ENCODE assay signal across 9 cellular contexts in the genomic region with DNA sequence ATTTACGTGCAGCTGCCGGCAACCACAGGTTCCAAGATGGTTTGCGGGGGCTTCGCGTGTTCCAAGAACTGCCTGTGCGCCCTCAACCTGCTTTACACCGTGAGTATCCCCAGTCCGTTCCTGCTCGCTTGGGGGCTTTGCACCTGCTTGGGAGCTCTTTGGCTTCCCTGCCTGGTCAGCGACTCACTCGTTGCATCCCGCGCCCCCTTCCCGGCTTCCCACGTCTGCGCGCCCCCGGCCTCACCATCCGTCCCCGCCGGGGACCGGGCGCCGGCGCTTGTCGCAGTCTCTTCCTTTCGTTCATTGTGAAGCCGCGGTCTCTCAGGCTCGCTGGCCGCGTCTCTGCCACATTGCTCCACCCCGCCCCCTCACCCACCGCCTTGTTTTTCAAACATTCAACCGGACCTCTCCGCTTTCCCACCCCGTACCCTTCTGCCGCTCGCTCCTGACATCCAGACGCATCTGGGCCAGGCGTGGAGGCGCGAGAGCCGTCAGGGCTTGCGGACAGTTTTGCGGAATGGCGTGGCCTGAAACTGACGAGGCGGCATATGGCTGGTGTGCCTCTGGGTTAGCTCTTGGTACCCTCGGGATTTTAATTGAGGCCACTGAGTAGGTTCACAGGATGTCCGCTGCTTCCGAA. TPM values are rescaled to one million over a fixed set of nuclear protein-coding genes. Genes with fewer than 3 reads are reported as not detected.
A peak's percentile ranks its signal among the peaks of the same experiment; 100 is the strongest.
DNase-seq lines count a peak whose midpoint lies in the region; ATAC-seq and TF ChIP-seq lines count a peak whose summit lies in the region.
"Had no signal": no experiment of that assay in that cellular context is flagged by ENCODE, and none has a peak within 500 bp of the region (broad histone marks: within the 10 kb centered on the region; RNA-seq: fewer than 3 reads in every experiment).

No MANE protein-coding gene starts in this region.

- CTCF ChIA-PET in Calu3 (lab: Charles Lee): interaction anchor here (0.7 to 1.9 kb wide), 3 partner anchors 33 to 47 kb away, joined by 3 to 6 read pairs (median 4); no protein-coding TSS in a partner anchor

- H3K4me3 Mint-ChIP-seq in Calu3 (ENCODE audit: low read depth, unreplicated experiment): peak overlapping the region; percentile 90
- H3K4me3 Mint-ChIP-seq in activated T-cell treated with anti-CD3 and anti-CD28 coated beads, Interleukin-2, amount 50 U/mL, for 24 hours: peak overlapping the region; percentile 70

- H3K27ac Mint-ChIP-seq in Calu3 (ENCODE audit: unreplicated experiment): peak overlapping the region; percentile 82
- peak overlapping the region; percentile 29 for H3K27ac Mint-ChIP-seq in activated T-cell treated with anti-CD3 and anti-CD28 coated beads, Interleukin-2, amount 50 U/mL, for 24 hours

- H3K36me3 ChIP-seq in neutrophil: no peaks in the 10 kb centered on the region

- H3K9me3 ChIP-seq in neutrophil: no peaks in the 10 kb centered on the region

- ATAC-seq in GM21515 (IDR thresholded peaks at IDR 0.05; ENCODE audit: unreplicated experiment) (peak; percentile 14), HG03097 (IDR thresholded peaks at IDR 0.05; ENCODE audit: low FRiP score, unreplicated experiment) (no peak), GM18520 (IDR thresholded peaks at IDR 0.05; ENCODE audit: unreplicated experiment) (no peak)

- DNase-seq in Calu3 (peak; percentile 71), NCI-H146 (lab: John Stamatoyannopoulos, UW) (peak; percentile 81), germinal center (ENCODE audit: low spot score) (peak; percentile 43)
- peak; percentile 44 for DNase-seq in activated T-cell treated with anti-CD3 and anti-CD28 coated beads, Interleukin-2, amount 50 U/mL, for 24 hours

- H3K9me3 Mint-ChIP-seq in Calu3 (ENCODE audit: low read depth, unreplicated experiment): no peaks in the 10 kb centered on the region
- no peaks in the 10 kb centered on the region for H3K9me3 Mint-ChIP-seq in activated T-cell treated with anti-CD3 and anti-CD28 coated beads, Interleukin-2, amount 50 U/mL, for 24 hours

- H3K27ac ChIP-seq in neutrophil: no peak overlapping the region

- H3K4me1 Mint-ChIP-seq in Calu3 (ENCODE audit: low read depth, unreplicated experiment): peaks cover 23% of the 10 kb centered on the region
- H3K4me1 Mint-ChIP-seq in activated T-cell treated with anti-CD3 and anti-CD28 coated beads, Interleukin-2, amount 50 U/mL, for 24 hours (ENCODE audit: low read depth): peaks cover 10% of the 10 kb centered on the region

- BruUV-seq in Calu3 (replicated peaks; lab: Mats Ljungman, UMichigan): no TSS peak

- peaks cover 26% of the 10 kb centered on the region for H3K36me3 Mint-ChIP-seq in Calu3 (ENCODE audit: insufficient read depth, unreplicated experiment)
- H3K36me3 Mint-ChIP-seq in activated T-cell treated with anti-CD3 and anti-CD28 coated beads, Interleukin-2, amount 50 U/mL, for 24 hours (ENCODE audit: low read depth): no peaks in the 10 kb centered on the region

- TF ChIP-seq CTCF in Calu3 (IDR thresholded peaks at IDR 0.05; ENCODE audit: unreplicated experiment) (no peak), neutrophil (IDR thresholded peaks at IDR 0.05) (no peak)

- H3K27me3 ChIP-seq in neutrophil: peaks cover 35% of the 10 kb centered on the region

- H3K27me3 Mint-ChIP-seq in Calu3 (ENCODE audit: unreplicated experiment): no peaks in the 10 kb centered on the region
- peaks cover 49% of the 10 kb centered on the region for H3K27me3 Mint-ChIP-seq in activated T-cell treated with anti-CD3 and anti-CD28 coated beads, Interleukin-2, amount 50 U/mL, for 24 hours

- intact Hi-C loops in Calu3 (cut with micrococcal nuclease; ENCODE audit: unreplicated experiment): loop anchor here (2.0 kb wide), 1 partner anchor 35 kb away; no protein-coding TSS in a partner anchor

- peak overlapping the region; percentile 59 to 67 for H3K4me3 ChIP-seq in neutrophil (ENCODE audit: low read depth in 1 of 2, low read length in 1 of 2)

- H3K4me1 ChIP-seq in neutrophil (ENCODE audit: control insufficient read depth in 1 of 2, insufficient read depth in 1 of 2, low read depth in 1 of 2, low read length in 1 of 2): peaks cover 17 to 20% of the 10 kb centered on the region in 2 experiments

RNA-seq across cellular contexts. Expression of a gene that starts 0.5 kb away (rescaled TPM):
- total RNA-seq in Calu3 (2022): 148 and 155 TPM in 2 replicates

RNA-seq across cellular contexts. Expression of a gene that starts 50.7 kb away (rescaled TPM):
- total RNA-seq in Calu3 (2022): 378 and 444 TPM in 2 replicates
- total RNA-seq: subcutaneous adipose tissue had no signal
